ENCODE assay signal across 8 cellular contexts in the genomic region with DNA sequence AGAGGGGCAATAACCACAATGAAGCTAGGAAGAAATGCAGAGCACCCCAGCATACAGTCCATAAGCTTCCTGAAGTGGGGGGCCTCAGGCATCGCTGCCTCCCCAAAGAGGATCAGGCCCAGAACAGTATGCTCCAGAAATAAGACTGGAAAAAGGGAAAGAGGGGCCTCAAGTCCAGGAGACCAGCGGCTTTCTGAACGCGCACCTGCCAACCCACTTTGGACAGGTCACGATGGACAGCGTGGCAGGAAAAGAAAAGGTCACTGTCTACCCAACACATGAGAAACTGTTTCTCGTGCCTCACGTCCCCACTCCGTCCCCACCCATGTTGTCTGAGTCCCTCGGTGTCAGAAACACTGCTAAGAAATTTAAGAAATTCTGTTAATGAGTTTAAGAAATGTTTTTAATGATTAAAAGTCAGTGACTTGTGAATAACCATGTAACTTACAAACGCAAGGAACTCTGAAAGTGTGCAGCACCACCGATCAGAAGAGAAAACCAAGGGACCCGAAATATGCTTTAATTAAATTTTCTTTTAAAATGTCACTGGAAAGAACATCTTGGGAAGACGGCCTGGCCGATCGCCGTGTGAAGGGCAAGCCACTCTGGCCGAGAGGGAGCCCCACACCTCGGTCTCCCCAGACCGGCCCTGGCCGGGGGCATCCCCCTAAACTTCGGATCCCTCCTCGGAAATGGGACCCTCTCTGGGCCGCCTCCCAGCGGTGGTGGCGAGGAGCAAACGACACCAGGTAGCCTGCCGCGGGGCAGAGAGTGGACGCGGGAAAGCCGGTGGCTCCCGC. TPM values are rescaled to one million over a fixed set of nuclear protein-coding genes. Genes with fewer than 3 reads are reported as not detected.
DNase-seq lines count a peak whose midpoint lies in the region; ATAC-seq, FAIRE-seq and TF ChIP-seq lines count a peak whose summit lies in the region.

No MANE protein-coding gene starts in this region.

- H3K4me2 ChIP-seq in astrocyte (ENCODE audit: low read length), result peak overlapping the region; percentile 84

- no peaks in the 10 kb centered on the region for H3K79me2 ChIP-seq in astrocyte (ENCODE audit: insufficient read depth, low read length)

- peak overlapping the region; percentile 69 for H3K9ac ChIP-seq in astrocyte (ENCODE audit: low read length)

- peaks cover 30 to 59% of the 10 kb centered on the region in 2 donors for H3K27me3 Mint-ChIP-seq in natural killer cell treated with Interleukin-12 subunit alpha and Interleukin-12 subunit beta and Interleukin-15 and Interleukin-18, amount 100 ng/mL, for 72 hours
- peaks cover 44 to 68% of the 10 kb centered on the region in 2 donors for H3K27me3 Mint-ChIP-seq in natural killer cell (ENCODE audit: low read depth in 2 of 2)
- H3K27me3 Mint-ChIP-seq in astrocyte (ENCODE audit: low read depth, unreplicated experiment), result peaks cover 10% of the 10 kb centered on the region
- H3K27me3 Mint-ChIP-seq in stimulated activated naive CD8-positive, alpha-beta T cell treated with anti-CD3 and anti-CD28 coated beads, Interleukin-15, amount 100 ng/mL, for 72 hours, result peaks cover 66% of the 10 kb centered on the region

- TF ChIP-seq CTCF in natural killer cell (IDR thresholded peaks at IDR 0.05) (no peak), astrocyte (IDR thresholded peaks at IDR 0.05; ENCODE audit: insufficient read depth, low read depth, low read length) (no peak)

- FAIRE-seq in astrocyte (lab: Jason Lieb, UNC), result no peak

- no peak overlapping the region for H3K27ac ChIP-seq in astrocyte (ENCODE audit: low read depth, low read length)

- no peak for ATAC-seq in natural killer cell treated with Interleukin-12 subunit alpha and Interleukin-12 subunit beta and Interleukin-15 and Interleukin-18, amount 100 ng/mL, for 72 hours
- ATAC-seq in natural killer cell (no peak), GM21367 (IDR thresholded peaks at IDR 0.05; ENCODE audit: unreplicated experiment) (no peak)
- ATAC-seq in stimulated activated naive CD8-positive, alpha-beta T cell treated with anti-CD3 and anti-CD28 coated beads, Interleukin-15, amount 100 ng/mL, for 72 hours, result peak; percentile 27

- no peaks in the 10 kb centered on the region for H3K9me3 Mint-ChIP-seq in natural killer cell treated with Interleukin-12 subunit alpha and Interleukin-12 subunit beta and Interleukin-15 and Interleukin-18, amount 100 ng/mL, for 72 hours
- H3K9me3 Mint-ChIP-seq in natural killer cell, result no peaks in the 10 kb centered on the region
- no peaks in the 10 kb centered on the region for H3K9me3 Mint-ChIP-seq in astrocyte (ENCODE audit: unreplicated experiment)
- no peaks in the 10 kb centered on the region for H3K9me3 Mint-ChIP-seq in stimulated activated naive CD8-positive, alpha-beta T cell treated with anti-CD3 and anti-CD28 coated beads, Interleukin-15, amount 100 ng/mL, for 72 hours

- DNase-seq in natural killer cell treated with Interleukin-12 subunit alpha and Interleukin-12 subunit beta and Interleukin-15 and Interleukin-18, amount 100 ng/mL, for 72 hours (ENCODE audit: low spot score), result no peak
- no peak for DNase-seq in natural killer cell
- DNase-seq in astrocyte (ENCODE audit: low read depth), result no peak
- DNase-seq in islet precursor cell, result peak; percentile 72
- DNase-seq in stimulated activated naive CD8-positive, alpha-beta T cell treated with anti-CD3 and anti-CD28 coated beads, Interleukin-15, amount 100 ng/mL, for 72 hours, result no peak
- DNase-seq in NCI-H1694 (lab: John Stamatoyannopoulos, UW), result no peak
- no peak for DNase-seq in mesenteric fat pad (ENCODE audit: low spot score)

- no peaks in the 10 kb centered on the region for H3K27me3 ChIP-seq in astrocyte (ENCODE audit: insufficient read depth, low read length)

- peak overlapping the region; percentile 73 for H2AFZ ChIP-seq in astrocyte (ENCODE audit: low read depth, low read length)

- H3K36me3 Mint-ChIP-seq in natural killer cell treated with Interleukin-12 subunit alpha and Interleukin-12 subunit beta and Interleukin-15 and Interleukin-18, amount 100 ng/mL, for 72 hours, result no peaks in the 10 kb centered on the region
- peaks cover 16% of the 10 kb centered on the region for H3K36me3 Mint-ChIP-seq in natural killer cell
- H3K36me3 Mint-ChIP-seq in astrocyte (ENCODE audit: low read depth, unreplicated experiment), result no peaks in the 10 kb centered on the region

- H3K36me3 ChIP-seq in astrocyte (ENCODE audit: insufficient read depth, low read length), result no peaks in the 10 kb centered on the region

- peak overlapping the region; percentile 49 for H3K4me3 ChIP-seq in astrocyte (ENCODE audit: insufficient read depth, low read depth, low read length)

- H3K9me3 ChIP-seq in astrocyte (ENCODE audit: insufficient read depth, low read depth, low read length), result no peaks in the 10 kb centered on the region

- no peak overlapping the region for H3K27ac Mint-ChIP-seq in natural killer cell treated with Interleukin-12 subunit alpha and Interleukin-12 subunit beta and Interleukin-15 and Interleukin-18, amount 100 ng/mL, for 72 hours
- H3K27ac Mint-ChIP-seq in natural killer cell (no peak overlapping the region), astrocyte (ENCODE audit: unreplicated experiment) (no peak overlapping the region)
- H3K27ac Mint-ChIP-seq in stimulated activated naive CD8-positive, alpha-beta T cell treated with anti-CD3 and anti-CD28 coated beads, Interleukin-15, amount 100 ng/mL, for 72 hours, result no peak overlapping the region

- H3K4me1 Mint-ChIP-seq in natural killer cell treated with Interleukin-12 subunit alpha and Interleukin-12 subunit beta and Interleukin-15 and Interleukin-18, amount 100 ng/mL, for 72 hours (ENCODE audit: low read depth in 2 of 2), result no peaks in the 10 kb centered on the region
- no peaks in the 10 kb centered on the region for H3K4me1 Mint-ChIP-seq in natural killer cell
- no peaks in the 10 kb centered on the region for H3K4me1 Mint-ChIP-seq in astrocyte (ENCODE audit: low read depth, unreplicated experiment)
- H3K4me1 Mint-ChIP-seq in stimulated activated naive CD8-positive, alpha-beta T cell treated with anti-CD3 and anti-CD28 coated beads, Interleukin-15, amount 100 ng/mL, for 72 hours, result peaks cover 18% of the 10 kb centered on the region

- intact Hi-C loops in natural killer cell (cut with micrococcal nuclease), result no loop called here

- H3K4me3 Mint-ChIP-seq in natural killer cell treated with Interleukin-12 subunit alpha and Interleukin-12 subunit beta and Interleukin-15 and Interleukin-18, amount 100 ng/mL, for 72 hours, result peak overlapping the region; percentile 27
- H3K4me3 Mint-ChIP-seq in natural killer cell, result no peak overlapping the region
- peak overlapping the region; percentile 84 for H3K4me3 Mint-ChIP-seq in astrocyte (ENCODE audit: unreplicated experiment)
- H3K4me3 Mint-ChIP-seq in stimulated activated naive CD8-positive, alpha-beta T cell treated with anti-CD3 and anti-CD28 coated beads, Interleukin-15, amount 100 ng/mL, for 72 hours, result peak overlapping the region; percentile 69 to 76

- H4K20me1 ChIP-seq in astrocyte (ENCODE audit: insufficient read depth, low read length), result no peaks in the 10 kb centered on the region

- no peaks in the 10 kb centered on the region for H3K4me1 ChIP-seq in astrocyte (ENCODE audit: insufficient read depth, low read length)

RNA-seq across cellular contexts. Expression of a gene that starts 1.7 kb away (rescaled TPM):
- total RNA-seq in natural killer cell treated with Interleukin-12 subunit alpha and Interleukin-12 subunit beta and Interleukin-15 and Interleukin-18, amount 100 ng/mL, for 72 hours, result 1 to 10 TPM in 1 of 2 donors, not detected in 1; 5.6 TPM
- total RNA-seq in natural killer cell, result under 1 TPM in 1 of 3 donors, not detected in 2; 0.21 TPM
- 3.0 and 4.4 TPM in 2 replicates for total RNA-seq in astrocyte
- total RNA-seq in mesenteric fat pad, result 349 TPM

Comparison
In these comparisons a context has a peak if more than half of its experiments do, and no peak if none do; other contexts are left out.
1. RNA of a gene that starts 1.7 kb away (total RNA-seq): 349 TPM in mesenteric fat pad (single experiment); 5.6 TPM in natural killer cell treated with Interleukin-12 subunit alpha and Interleukin-12 subunit beta and Interleukin-15 and Interleukin-18, amount 100 ng/mL, for 72 hours, 3.0 to 4.4 TPM in astrocyte and 0.21 TPM in natural killer cell; every median in the first group is over 10 times any median in the second.